15 cellular contexts compared by ENCODE assay signal in genomic region chr4:76011018-76011670, GRCh38. TPM values are rescaled to one million over a fixed set of nuclear protein-coding genes. Genes with fewer than 3 reads are reported as not detected.
DNase-seq lines count a peak whose midpoint lies in the region; TF ChIP-seq lines count a peak whose summit lies in the region.
"Had no signal": no experiment of that assay in that cellular context is flagged by ENCODE, and none has a peak within 500 bp of the region (broad histone marks: within the 10 kb centered on the region; RNA-seq: fewer than 3 reads in every experiment).

No MANE protein-coding gene starts in this region.

- peaks cover 27% of the 10 kb centered on the region for H3K4me1 Mint-ChIP-seq in HFFc6 (ENCODE audit: low read depth)

- H3K4me3 Mint-ChIP-seq in HFFc6 = peak overlapping the region; percentile 81
- H3K4me3 Mint-ChIP-seq: T-helper 1 cell treated with Interleukin-12 subunit alpha and Interleukin-12 subunit beta and Interleukin-4 antibody, amounts not matched to agents 30 μg/mL and 1 μg/mL, for 36 hours had no signal

- peak overlapping the region; percentile 97 for H3K27ac Mint-ChIP-seq in HFFc6

- H3K79me2 ChIP-seq in mammary epithelial cell (ENCODE audit: insufficient read depth, low read length) = no peaks in the 10 kb centered on the region

- H3K4me3 ChIP-seq in mammary epithelial cell (replicated peaks in 1 of 3; ENCODE audit: insufficient read depth in 1 of 3, low read depth in 2 of 3, low read length in 3 of 3) (peak overlapping the region in 1 of 3 experiments; percentile 28), mucosa of rectum (ENCODE audit: low read length in 2 of 2) (no peak overlapping the region), spleen (peak overlapping the region in 3 of 8 donors; percentile 1 to 45 (median 4))
- H3K4me3 ChIP-seq: BLaER1 had no signal

- dilution Hi-C loops in mammary epithelial cell (cut with HindIII; ENCODE audit: low sequenced_read_pairs) = no loop called here

- H3K9me3 Mint-ChIP-seq in HFFc6 = no peaks in the 10 kb centered on the region
- H3K9me3 Mint-ChIP-seq: T-helper 1 cell treated with Interleukin-12 subunit alpha and Interleukin-12 subunit beta and Interleukin-4 antibody, amounts not matched to agents 30 μg/mL and 1 μg/mL, for 36 hours had no signal

- H3K27ac ChIP-seq in mammary epithelial cell (ENCODE audit: insufficient read depth, low read depth, low read length) (peak overlapping the region; percentile 62), mucosa of rectum (ENCODE audit: low read depth in 2 of 2, low read length in 2 of 2) (peak overlapping the region; percentile 67 to 73), spleen (peak overlapping the region; percentile 27 to 82 (median 76))
- H3K27ac ChIP-seq: BLaER1 had no signal

- H3K4me1 ChIP-seq in mammary epithelial cell (ENCODE audit: insufficient read depth, low read length) (peaks cover 37% of the 10 kb centered on the region), mucosa of rectum (ENCODE audit: control insufficient read depth in 2 of 2, insufficient read depth in 2 of 2, low read length in 2 of 2) (peaks cover 0 to 6% of the 10 kb centered on the region in 2 donors), spleen (peaks cover 0 to 37% (median 10%) of the 10 kb centered on the region in 6 donors)
- H3K4me1 ChIP-seq: ascending aorta had no signal

- H3K9ac ChIP-seq in mammary epithelial cell (ENCODE audit: insufficient read depth, low read length) (peak overlapping the region; percentile 25), mucosa of rectum (ENCODE audit: low read depth in 1 of 2, low read length in 2 of 2) (no peak overlapping the region)
- H3K9ac ChIP-seq: BLaER1 had no signal

- H3K27me3 ChIP-seq in mammary epithelial cell (ENCODE audit: insufficient read depth, low read length) (no peaks in the 10 kb centered on the region), mucosa of rectum (ENCODE audit: control insufficient read depth in 2 of 2, insufficient read depth in 2 of 2, low read length in 2 of 2) (no peaks in the 10 kb centered on the region), spleen (replicated peaks in 1 of 7) (no peaks in the 10 kb centered on the region)
- H3K27me3 ChIP-seq: ascending aorta, BLaER1 had no signal

- peaks cover 8% of the 10 kb centered on the region for H3K27me3 Mint-ChIP-seq in HFFc6 (ENCODE audit: insufficient read depth)

- H2AFZ ChIP-seq in mammary epithelial cell (ENCODE audit: low read depth, low read length) = peak overlapping the region; percentile 80

- 97% methylated on average over 13 of the region's 31 CpGs for WGBS in mammary epithelial cell (ENCODE audit: low coverage, missing lambda C conversion rate)
- 97% methylated on average over 27 to 31 of the region's 31 CpGs for WGBS in spleen, 5 donors

- in situ Hi-C loops in mammary epithelial cell (cut with MboI; ENCODE audit: low sequenced_read_pairs in 2 of 2) = no loop called here

- intact Hi-C loops in mammary epithelial cell (cut with micrococcal nuclease) (no loop called here), spleen (cut with DNase I; ENCODE audit: low total_unique reads) (no loop called here)

- TF ChIP-seq CTCF in HFFc6 (IDR thresholded peaks at IDR 0.05) = no peak
- no peak for TF ChIP-seq CTCF in mammary epithelial cell (conservative IDR thresholded peaks at IDR 0.05 in 1 of 2, IDR thresholded peaks at IDR 0.05 in 1 of 2; ENCODE audit: extremely low read depth in 1 of 2, insufficient read depth in 1 of 2, low read depth in 1 of 2, low read length in 2 of 2)
- TF ChIP-seq CTCF in spleen (IDR thresholded peaks at IDR 0.05 in 8 of 11, conservative IDR thresholded peaks at IDR 0.05 in 3 of 11) = no peak

- H3K4me2 ChIP-seq in mammary epithelial cell (ENCODE audit: insufficient read depth, low read depth, low read length) = peak overlapping the region; percentile 74
- H3K4me2 ChIP-seq: BLaER1 had no signal

- H3K9me3 ChIP-seq in mammary epithelial cell (replicated peaks; ENCODE audit: insufficient read depth, low read length) = no peaks in the 10 kb centered on the region
- H3K9me3 ChIP-seq in mucosa of rectum (ENCODE audit: control insufficient read depth in 2 of 2, low read length in 2 of 2) = no peaks in the 10 kb centered on the region
- H3K9me3 ChIP-seq in spleen = no peaks in the 10 kb centered on the region
- H3K9me3 ChIP-seq: ascending aorta, BLaER1 had no signal

- no peak for DNase-seq in HFFc6
- DNase-seq in mammary epithelial cell = no peak
- no peak for DNase-seq in spleen
- DNase-seq in SIG-M5 treated with dmso at 0.1 percent for 504 hours (lab: John Stamatoyannopoulos, UW; ENCODE audit: unreplicated experiment) = no peak
- DNase-seq in SW480 (ENCODE audit: low spot score) = no peak
- DNase-seq in DMS 273 (lab: John Stamatoyannopoulos, UW; ENCODE audit: unreplicated experiment) = no peak
- DNase-seq in NCI-H524 (lab: John Stamatoyannopoulos, UW) = no peak
- DNase-seq: activated CD4-positive, alpha-beta T cell treated with anti-CD3 and anti-CD28 coated beads for 4 hours; activated T-cell treated with anti-CD3 and anti-CD28 coated beads, Interleukin-2, amount 50 U/mL, for 48 hours; DMS79; NCI-H2227 treated with DMSO at 0.1 percent for 48 hours had no signal

- no peaks in the 10 kb centered on the region for H3K36me3 Mint-ChIP-seq in HFFc6 (ENCODE audit: low read depth)

- H3K36me3 ChIP-seq in mammary epithelial cell (ENCODE audit: insufficient read depth, low read length) = no peaks in the 10 kb centered on the region
- H3K36me3 ChIP-seq in mucosa of rectum (ENCODE audit: control insufficient read depth in 2 of 2, insufficient read depth in 2 of 2, low read length in 2 of 2) = no peaks in the 10 kb centered on the region
- H3K36me3 ChIP-seq in spleen = no peaks in the 10 kb centered on the region
- H3K36me3 ChIP-seq: ascending aorta, BLaER1 had no signal

- BruUV-seq in mammary epithelial cell (replicated peaks; lab: Mats Ljungman, UMichigan) = no TSS peak

- H4K20me1 ChIP-seq in mammary epithelial cell (ENCODE audit: insufficient read depth, low read length) = no peaks in the 10 kb centered on the region
- H4K20me1 ChIP-seq: BLaER1 had no signal

- CTCF ChIA-PET in mammary epithelial cell (lab: Charles Lee; ENCODE audit: low non-redundant PET) = interaction anchor here (0.6 kb wide), 1 partner anchor 15 kb away, joined by 3 read pairs; no protein-coding TSS in a partner anchor

- no peak for TF ChIP-seq POLR2A in spleen (IDR thresholded peaks at IDR 0.05)

RNA-seq across cellular contexts. Expression of gene CXCL9, which starts 3.8 kb away (rescaled TPM):
- total RNA-seq in HFFc6 (2021; fragmentation: NEBNext Ultra II Directional; extraction: Animal tissue kit (Norgen Biotek cat#: 25700)) = not detected
- total RNA-seq in mammary epithelial cell = not detected
- polyA plus RNA-seq in mammary epithelial cell = not detected
- not detected for polyA minus RNA-seq in mammary epithelial cell
- total RNA-seq in spleen = 10 to 100 TPM in 3 of 7 donors, 1 to 10 TPM in 4; 3.4 to 20.9 (median 6.0) TPM
- 10 to 100 TPM; 22.5 to 25.5 (median 23.9) TPM for polyA plus RNA-seq in spleen

RNA-seq across cellular contexts. Expression of gene CXCL10, which starts 12.2 kb away (rescaled TPM):
- not detected for total RNA-seq in HFFc6 (2021; fragmentation: NEBNext Ultra II Directional; extraction: Animal tissue kit (Norgen Biotek cat#: 25700))
- total RNA-seq in mammary epithelial cell (1 to 10 TPM in 1 of 2 donors, not detected in 1; 1.3 TPM), spleen (10 to 100 TPM in 2 of 7 donors, 1 to 10 TPM in 5; 1.4 to 21.7 (median 7.1) TPM)
- polyA plus RNA-seq in mammary epithelial cell (0.10 TPM), spleen (10 to 100 TPM in 2 of 3 donors, 1 to 10 TPM in 1; 6.5 to 23.1 (median 12.5) TPM)
- not detected for polyA minus RNA-seq in mammary epithelial cell
- total RNA-seq: ascending aorta had no signal

RNA-seq across cellular contexts. Expression of gene SDAD1, which starts 20.4 kb away (rescaled TPM):
- 10 to 100 TPM; 38.0 to 47.2 (median 41.6) TPM for total RNA-seq in HFFc6 (2021; fragmentation: NEBNext Ultra II Directional; extraction: Animal tissue kit (Norgen Biotek cat#: 25700))
- 10 to 100 TPM; 43.3 to 48.9 TPM for total RNA-seq in mammary epithelial cell
- 17.1 TPM for polyA plus RNA-seq in mammary epithelial cell
- 19.4 TPM for polyA minus RNA-seq in mammary epithelial cell
- 10 to 100 TPM; 30.5 to 42.8 (median 37.3) TPM for total RNA-seq in spleen
- 10 to 100 TPM; 12.9 to 18.8 (median 16.5) TPM for polyA plus RNA-seq in spleen

RNA-seq across cellular contexts. Expression of gene CXCL11, which starts 24.7 kb away (rescaled TPM):
- total RNA-seq in HFFc6 (2021; fragmentation: NEBNext Ultra II Directional; extraction: Animal tissue kit (Norgen Biotek cat#: 25700)) = not detected
- under 1 TPM in 1 of 2 donors, not detected in 1; 0.99 TPM for total RNA-seq in mammary epithelial cell
- polyA plus RNA-seq in mammary epithelial cell = 0.06 TPM
- not detected for polyA minus RNA-seq in mammary epithelial cell
- total RNA-seq in spleen = 1 to 10 TPM; 1.1 to 3.0 (median 2.2) TPM
- polyA plus RNA-seq in spleen = 1 to 10 TPM in 2 of 3 donors, under 1 TPM in 1; 0.96 to 5.4 (median 2.2) TPM
- total RNA-seq: ascending aorta had no signal

Comparison
In these comparisons a context has a peak if more than half of its experiments do, and no peak if none do; other contexts are left out.
1. RNA of gene CXCL9, which starts 3.8 kb away (total RNA-seq): 3.4 to 20.9 TPM in spleen; not detected in mammary epithelial cell and not detected in HFFc6; every median in the first group is over 4 times any median in the second.
2. Peak in every context shown above with its lines, with median percentiles within 50 percentile points of each other: H3K27ac ChIP-seq.